In the genomic region with DNA sequence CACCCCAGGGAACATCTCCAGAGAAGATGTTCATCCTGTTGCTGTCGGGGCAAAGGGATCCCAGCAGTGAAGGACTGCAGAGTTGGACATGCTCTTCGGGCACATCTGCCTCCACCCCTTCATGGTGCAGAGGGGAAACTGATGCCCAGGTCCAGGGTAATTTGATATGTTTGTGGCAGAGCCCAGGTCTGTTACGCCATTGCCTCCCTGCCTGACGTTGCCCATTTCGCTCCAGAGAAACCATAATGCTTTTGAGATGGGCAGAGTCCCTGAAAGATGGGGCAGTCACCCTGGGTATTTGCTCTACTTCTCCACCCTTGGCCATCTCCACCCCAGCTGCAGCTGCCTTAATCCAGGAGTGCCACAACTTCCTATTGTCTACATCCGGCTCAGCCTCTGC, we compare ENCODE assay signal across 15 cellular contexts.
DNase-seq lines count a peak whose midpoint lies in the region; ATAC-seq and TF ChIP-seq lines count a peak whose summit lies in the region.
"Had no signal": no experiment of that assay in that cellular context is flagged by ENCODE, and none has a peak within 500 bp of the region (broad histone marks: within the 10 kb centered on the region; RNA-seq: fewer than 3 reads in every experiment).

No MANE protein-coding gene starts in this region.

- H3K27ac Mint-ChIP-seq in natural killer cell treated with Interleukin-12 subunit alpha and Interleukin-12 subunit beta and Interleukin-15 and Interleukin-18, amount 100 ng/mL, for 72 hours = no peak overlapping the region
- H3K27ac Mint-ChIP-seq: CD4-positive, alpha-beta memory T cell had no signal

- H3K4me3 ChIP-seq in esophagus muscularis mucosa (no peak overlapping the region), vagina (no peak overlapping the region), ascending aorta (no peak overlapping the region)

- peaks cover 5 to 8% of the 10 kb centered on the region in 2 donors for H3K4me1 Mint-ChIP-seq in natural killer cell treated with Interleukin-12 subunit alpha and Interleukin-12 subunit beta and Interleukin-15 and Interleukin-18, amount 100 ng/mL, for 72 hours (ENCODE audit: low read depth in 2 of 2)
- H3K4me1 Mint-ChIP-seq: CD4-positive, alpha-beta memory T cell had no signal

- H3K27ac ChIP-seq in esophagus muscularis mucosa (replicated peaks in 1 of 4) (no peak overlapping the region), vagina (no peak overlapping the region), ascending aorta (no peak overlapping the region)

- H3K27me3 ChIP-seq in esophagus muscularis mucosa (peaks cover 0 to 50% (median 5%) of the 10 kb centered on the region in 4 donors), vagina (no peaks in the 10 kb centered on the region), ascending aorta (no peaks in the 10 kb centered on the region)

- DNase-seq in MV-4-11 (lab: John Stamatoyannopoulos, UW) (peak; percentile 30), esophagus muscularis mucosa (ENCODE audit: extremely low spot score) (peak; percentile 37), vagina (ENCODE audit: extremely low spot score in 2 of 2) (peak; percentile 37 to 60), activated gamma-delta T cell (lab: John Stamatoyannopoulos, UW) (no peak), ascending aorta (ENCODE audit: low spot score in 2 of 2) (no peak)
- no peak for DNase-seq in natural killer cell treated with Interleukin-12 subunit alpha and Interleukin-12 subunit beta and Interleukin-15 and Interleukin-18, amount 100 ng/mL, for 72 hours (ENCODE audit: low spot score)
- DNase-seq: C1 segment of cervical spinal cord; Calu3; CD4-positive, alpha-beta memory T cell; DMS53; DMS79 treated with DMSO at 0.1 percent for 48 hours; GF-D8; GOT3; H7; HCEC 1CT had no signal

- no peak for TF ChIP-seq EP300 in esophagus muscularis mucosa (IDR thresholded peaks at IDR 0.05)

- H3K4me1 ChIP-seq in esophagus muscularis mucosa (no peaks in the 10 kb centered on the region), vagina (no peaks in the 10 kb centered on the region), ascending aorta (no peaks in the 10 kb centered on the region)

- H3K36me3 Mint-ChIP-seq in natural killer cell treated with Interleukin-12 subunit alpha and Interleukin-12 subunit beta and Interleukin-15 and Interleukin-18, amount 100 ng/mL, for 72 hours = no peaks in the 10 kb centered on the region
- H3K36me3 Mint-ChIP-seq: CD4-positive, alpha-beta memory T cell had no signal

- H3K36me3 ChIP-seq in esophagus muscularis mucosa (no peaks in the 10 kb centered on the region), vagina (no peaks in the 10 kb centered on the region), ascending aorta (no peaks in the 10 kb centered on the region)

- WGBS in esophagus muscularis mucosa = 62% methylated on average over 6 of the region's 6 CpGs

- H3K4me3 Mint-ChIP-seq in natural killer cell treated with Interleukin-12 subunit alpha and Interleukin-12 subunit beta and Interleukin-15 and Interleukin-18, amount 100 ng/mL, for 72 hours = no peak overlapping the region
- H3K4me3 Mint-ChIP-seq: CD4-positive, alpha-beta memory T cell had no signal

- H3K9me3 ChIP-seq in esophagus muscularis mucosa = no peaks in the 10 kb centered on the region
- no peaks in the 10 kb centered on the region for H3K9me3 ChIP-seq in vagina
- H3K9me3 ChIP-seq in ascending aorta = no peaks in the 10 kb centered on the region

- peaks cover 40 to 58% of the 10 kb centered on the region in 2 donors for H3K27me3 Mint-ChIP-seq in natural killer cell treated with Interleukin-12 subunit alpha and Interleukin-12 subunit beta and Interleukin-15 and Interleukin-18, amount 100 ng/mL, for 72 hours

- ATAC-seq in natural killer cell treated with Interleukin-12 subunit alpha and Interleukin-12 subunit beta and Interleukin-15 and Interleukin-18, amount 100 ng/mL, for 72 hours = no peak

- TF ChIP-seq POLR2A in esophagus muscularis mucosa (IDR thresholded peaks at IDR 0.05; ENCODE audit: low read depth) (no peak), vagina (IDR thresholded peaks at IDR 0.05) (no peak)

- intact Hi-C loops in esophagus muscularis mucosa (cut with DNase I) (no loop called here), vagina (cut with DNase I) (no loop called here), ascending aorta (cut with DNase I) (no loop called here)

- H3K9me3 Mint-ChIP-seq in natural killer cell treated with Interleukin-12 subunit alpha and Interleukin-12 subunit beta and Interleukin-15 and Interleukin-18, amount 100 ng/mL, for 72 hours = no peaks in the 10 kb centered on the region
- H3K9me3 Mint-ChIP-seq: CD4-positive, alpha-beta memory T cell had no signal

- no peak for TF ChIP-seq CTCF in esophagus muscularis mucosa (IDR thresholded peaks at IDR 0.05)
- TF ChIP-seq CTCF in vagina (IDR thresholded peaks at IDR 0.05) = no peak
- no peak for TF ChIP-seq CTCF in ascending aorta (IDR thresholded peaks at IDR 0.05)

Comparison
In these comparisons a context has a peak if more than half of its experiments do, and no peak if none do; other contexts are left out.
1. DNase-seq: peak in MV-4-11 (single experiment), esophagus muscularis mucosa (single experiment) and vagina (2 of 2); none in natural killer cell treated with Interleukin-12 subunit alpha and Interleukin-12 subunit beta and Interleukin-15 and Interleukin-18, amount 100 ng/mL, for 72 hours (single experiment), activated gamma-delta T cell (single experiment) and ascending aorta (0 of 2).